Comparison of ENCODE assay signal across 8 cellular contexts in the genomic region with DNA sequence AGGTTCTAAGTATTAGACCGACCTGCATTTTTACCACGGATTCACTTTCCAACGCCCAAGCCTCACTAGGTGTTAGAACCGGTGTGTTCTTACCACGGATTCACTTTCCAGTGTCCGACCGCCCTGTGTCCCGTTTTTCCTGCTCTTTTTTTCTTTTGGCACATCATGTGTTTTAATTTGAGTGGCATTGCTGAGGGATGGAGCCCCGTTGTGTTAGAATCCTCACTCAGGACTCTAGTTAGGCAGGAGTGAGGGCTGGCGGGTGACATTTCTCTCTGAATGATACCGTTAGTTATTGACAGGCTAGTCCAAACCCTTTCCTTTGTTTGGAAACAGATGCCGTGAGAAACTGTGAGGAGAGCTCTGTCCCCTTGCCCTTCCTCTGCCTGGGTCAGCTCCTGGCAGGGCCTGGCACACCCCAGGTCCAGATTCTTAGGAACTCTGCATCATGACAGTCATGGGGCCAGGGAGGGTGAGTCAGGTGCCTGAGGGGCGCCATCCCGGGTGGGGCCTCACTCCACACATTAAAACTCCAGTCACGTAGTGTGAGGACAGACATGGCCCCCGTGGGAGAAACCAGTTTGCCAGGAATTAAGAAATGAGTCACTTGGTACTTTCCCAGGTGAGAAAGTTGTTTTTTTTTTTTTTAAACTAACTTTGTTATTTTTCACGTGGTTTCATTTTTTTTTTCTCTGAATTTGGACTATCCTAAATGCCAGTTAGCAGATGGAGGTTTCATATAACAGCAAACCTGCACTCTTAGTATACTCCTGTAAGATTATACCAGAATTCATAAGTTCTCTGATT. TPM values are rescaled to one million over a fixed set of nuclear protein-coding genes. Genes with fewer than 3 reads are reported as not detected.
A peak's percentile ranks its signal among the peaks of the same experiment; 100 is the strongest.
DNase-seq lines count a peak whose midpoint lies in the region; ATAC-seq lines count a peak whose summit lies in the region.

No MANE protein-coding gene starts in this region.

- CTCF ChIA-PET in naive thymus-derived CD4-positive, alpha-beta T cell (lab: Charles Lee): interaction anchor here (1.2 kb wide), 1 partner anchor 12 kb away, joined by 4 read pairs; no protein-coding TSS in a partner anchor

- no peaks in the 10 kb centered on the region for H3K27me3 ChIP-seq in naive thymus-derived CD4-positive, alpha-beta T cell (ENCODE audit: control insufficient read depth in 2 of 2, insufficient read depth in 2 of 2, low read length in 2 of 2)

- peaks cover 9 to 66% (median 22%) of the 10 kb centered on the region in 7 donors for H3K4me1 Mint-ChIP-seq in naive thymus-derived CD4-positive, alpha-beta T cell

- no peak overlapping the region for H3K4me3 ChIP-seq in naive thymus-derived CD4-positive, alpha-beta T cell (ENCODE audit: low read length)

- peaks cover 0 to 13% of the 10 kb centered on the region in 2 donors for H3K4me1 ChIP-seq in naive thymus-derived CD4-positive, alpha-beta T cell (ENCODE audit: control insufficient read depth in 2 of 2, insufficient read depth in 2 of 2, low read length in 2 of 2)

- H3K9me3 ChIP-seq in naive thymus-derived CD4-positive, alpha-beta T cell (ENCODE audit: control insufficient read depth in 2 of 3, low read length in 3 of 3): no peaks in the 10 kb centered on the region

- peak overlapping the region; percentile 37 for H3K27ac ChIP-seq in naive thymus-derived CD4-positive, alpha-beta T cell (ENCODE audit: low read depth, low read length)

- POLR2A ChIA-PET in naive thymus-derived CD4-positive, alpha-beta T cell (lab: Charles Lee): interaction anchor here (1.6 kb wide), 1 partner anchor 12 kb away, joined by 4 read pairs; no protein-coding TSS in a partner anchor

- H3K27ac Mint-ChIP-seq in naive thymus-derived CD4-positive, alpha-beta T cell: peak overlapping the region in 7 of 9 donors; percentile 48 to 89 (median 73)

- H3K36me3 ChIP-seq in naive thymus-derived CD4-positive, alpha-beta T cell (ENCODE audit: control insufficient read depth in 2 of 3, insufficient read depth in 3 of 3, low read length in 3 of 3): peaks cover 8 to 76% (median 18%) of the 10 kb centered on the region in 3 experiments

- H3K36me3 Mint-ChIP-seq in naive thymus-derived CD4-positive, alpha-beta T cell: peaks cover 16 to 61% (median 41%) of the 10 kb centered on the region in 5 donors

- no peaks in the 10 kb centered on the region for H3K27me3 Mint-ChIP-seq in naive thymus-derived CD4-positive, alpha-beta T cell

- DNase-seq in GM04504 (ENCODE audit: low read depth) (peak; percentile 58), germinal center (ENCODE audit: low spot score) (no peak), ureter (ENCODE audit: low spot score) (no peak)
- DNase-seq in activated naive CD4-positive, alpha-beta T cell treated with anti-CD3 and anti-CD28 coated beads, Interleukin-2, amount 50 U/mL, for 16 hours: peak; percentile 78
- DNase-seq in naive thymus-derived CD4-positive, alpha-beta T cell: peak in 1 of 9 donors; percentile 70

- intact Hi-C loops in naive thymus-derived CD4-positive, alpha-beta T cell (cut with micrococcal nuclease): no loop called here

- H3K4me3 Mint-ChIP-seq in naive thymus-derived CD4-positive, alpha-beta T cell: peak overlapping the region in 1 of 10 donors; percentile 69

- ATAC-seq in HG03439 (IDR thresholded peaks at IDR 0.05; ENCODE audit: unreplicated experiment) (peak; percentile 39), HG03565 (IDR thresholded peaks at IDR 0.05; ENCODE audit: unreplicated experiment) (no peak), HG02870 (IDR thresholded peaks at IDR 0.05; ENCODE audit: unreplicated experiment) (no peak)
- ATAC-seq in naive thymus-derived CD4-positive, alpha-beta T cell: no peak

- no peaks in the 10 kb centered on the region for H3K9me3 Mint-ChIP-seq in naive thymus-derived CD4-positive, alpha-beta T cell

RNA-seq across cellular contexts. Expression of a gene that starts 15.8 kb away (rescaled TPM):
- total RNA-seq in naive thymus-derived CD4-positive, alpha-beta T cell: 100 to 1,000 TPM in 1 of 5 experiments, 10 to 100 TPM in 4; 79.1 to 105 (median 89.8) TPM
- polyA plus RNA-seq in naive thymus-derived CD4-positive, alpha-beta T cell: 10 to 100 TPM; 44.3 to 47.5 TPM
- total RNA-seq in ureter: 63.3 TPM

Comparison
In these comparisons a context has a peak if more than half of its experiments do, and no peak if none do; other contexts are left out.
1. DNase-seq: peak in GM04504 (single experiment) and activated naive CD4-positive, alpha-beta T cell treated with anti-CD3 and anti-CD28 coated beads, Interleukin-2, amount 50 U/mL, for 16 hours (single experiment); none in germinal center (single experiment) and ureter (single experiment).